ENCODE assay signal across 16 cellular contexts in the genomic region with DNA sequence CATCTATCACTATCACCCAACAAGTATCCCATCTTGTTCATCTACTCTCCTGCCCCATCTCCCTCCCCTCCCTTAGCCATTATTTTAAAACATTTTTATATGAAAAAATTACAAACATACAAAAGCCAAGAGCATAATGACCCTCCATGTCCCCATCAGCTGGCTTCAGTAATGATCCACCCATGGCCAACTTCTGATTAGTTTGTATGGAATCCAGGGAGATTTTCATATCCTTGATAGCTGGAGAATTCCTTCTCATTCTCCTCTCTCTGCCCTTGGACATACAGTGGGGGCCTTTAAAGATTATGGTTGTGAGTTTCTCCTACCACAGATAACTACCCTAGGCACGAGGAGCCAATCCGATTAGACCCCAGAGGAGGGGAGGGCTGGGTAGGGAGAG. TPM values are rescaled to one million over a fixed set of nuclear protein-coding genes. Genes with fewer than 3 reads are reported as not detected.
DNase-seq lines count a peak whose midpoint lies in the region; ATAC-seq, FAIRE-seq and TF ChIP-seq lines count a peak whose summit lies in the region.
"Had no signal": no experiment of that assay in that cellular context is flagged by ENCODE, and none has a peak within 500 bp of the region (broad histone marks: within the 10 kb centered on the region; RNA-seq: fewer than 3 reads in every experiment).

No MANE protein-coding gene starts in this region.

- BruUV-seq in HepG2 (replicated peaks; lab: Mats Ljungman, UMichigan): no TSS peak

- H3K9me3 ChIP-seq in HepG2 (ENCODE audit: low read length): no peaks in the 10 kb centered on the region
- H3K9me3 ChIP-seq in thyroid gland: no peaks in the 10 kb centered on the region
- H3K9me3 ChIP-seq: neutrophil had no signal

- DNase-seq in HCEC 1CT (peak; percentile 4), brain microvascular endothelial cell (no peak), HepG2 (ENCODE audit: low spot score) (no peak), thyroid gland (no peak), NCI-H446 treated with DMSO at 0.1 percent for 48 hours (lab: John Stamatoyannopoulos, UW) (no peak), putamen (ENCODE audit: low spot score) (no peak)
- DNase-seq in stimulated activated CD4-positive, alpha-beta T cell treated with anti-CD3 and anti-CD28 coated beads, Interleukin-2, amount 100 ng/mL, for 24 hours: no peak
- DNase-seq: activated naive CD4-positive, alpha-beta T cell treated with Interleukin-2 at 50 U/mL for 16 hours; KBM-7; NCI-H1436 treated with DMSO at 0.1 percent for 48 hours; NCI-H524; stimulated activated CD4-positive, alpha-beta T cell treated with anti-CD3 and anti-CD28 coated beads, Interleukin-12 subunit alpha, Interleukin-12 subunit beta, amount 100 ng/mL, for 4 hours had no signal

- H4K20me1 ChIP-seq in HepG2 (ENCODE audit: insufficient read depth, low read length): no peaks in the 10 kb centered on the region

- no peak overlapping the region for H2AFZ ChIP-seq in HepG2 (ENCODE audit: low read length)

- intact Hi-C loops in HepG2 (cut with micrococcal nuclease; ENCODE audit: unreplicated experiment): loop anchor here (2.0 to 5.0 kb wide), 2 partner anchors 20 to 43 kb away; partner anchors contain the start of gene IRAK2
- intact Hi-C loops in thyroid gland (cut with DNase I): no loop called here

- CTCF ChIA-PET in HepG2 (lab: Yijun Ruan, JAX; ENCODE audit: low intra/inter-chr PET ratio, low total read pairs): no interaction called here

- no peak for FAIRE-seq in HepG2 (lab: Jason Lieb, UNC)

- TF ChIP-seq CTCF in brain microvascular endothelial cell (IDR thresholded peaks at IDR 0.05; ENCODE audit: low read depth, low read length, missing control alignments) (no peak), HepG2 (CRISPR knock-in tag; IDR thresholded peaks at IDR 0.05) (no peak), thyroid gland (IDR thresholded peaks at IDR 0.05) (no peak)

- H3K27ac ChIP-seq in brain microvascular endothelial cell (peak overlapping the region; percentile 96), HepG2 (ENCODE audit: extremely low read length, insufficient read depth, low read length) (peak overlapping the region; percentile 93), thyroid gland (peak overlapping the region in 2 of 3 donors; percentile 62 to 87)
- H3K27ac ChIP-seq: neutrophil had no signal

- no peaks in the 10 kb centered on the region for H3K36me3 ChIP-seq in brain microvascular endothelial cell (replicated peaks)
- peaks cover 15 to 58% of the 10 kb centered on the region in 2 experiments; a peak in 4 of 5 replicates for H3K36me3 ChIP-seq in HepG2 (replicated peaks in 1 of 2; ENCODE audit: control insufficient read depth in 1 of 2, insufficient read depth in 2 of 2, low read length in 2 of 2)
- no peaks in the 10 kb centered on the region for H3K36me3 ChIP-seq in thyroid gland

- in situ Hi-C loops in brain microvascular endothelial cell (cut with HindIII; ENCODE audit: low pct_ligation_motif_present, low sequenced_read_pairs): no loop called here
- in situ Hi-C loops in HepG2 (cut with HindIII; ENCODE audit: extremely low pct_ligation_motif_present, low pct_unique_long_range_greater_than_20kb): no loop called here

- no peaks in the 10 kb centered on the region for H3K79me2 ChIP-seq in HepG2 (ENCODE audit: insufficient read depth, low read length)

- TF ChIP-seq POLR2A in HepG2 (IDR thresholded peaks at IDR 0.05; ENCODE audit: insufficient read depth in 1 of 2, low read depth in 2 of 2, low read length in 2 of 2) (no peak), thyroid gland (IDR thresholded peaks at IDR 0.05) (no peak)

- WGBS in HepG2 (ENCODE audit: low lambda C conversion rate): 92% methylated on average over 2 of the region's 2 CpGs
- 89 to 100% methylated on average over 2 of the region's 2 CpGs for WGBS in thyroid gland, 2 donors

- H3K4me3 ChIP-seq in brain microvascular endothelial cell (ENCODE audit: low read depth, low read length) (no peak overlapping the region), HepG2 (replicated peaks in 1 of 3; ENCODE audit: insufficient read depth in 1 of 3, low read depth in 2 of 3, low read length in 3 of 3) (no peak overlapping the region), thyroid gland (replicated peaks in 1 of 3) (no peak overlapping the region)
- H3K4me3 ChIP-seq: lung had no signal

- H3K4me1 ChIP-seq in HepG2 (ENCODE audit: insufficient read depth, low read length) (peaks cover 60% of the 10 kb centered on the region), thyroid gland (peaks cover 0 to 32% of the 10 kb centered on the region in 2 donors)

- no peak for TF ChIP-seq RAD21 in HepG2 (CRISPR knock-in tag; IDR thresholded peaks at IDR 0.05)

- no peak overlapping the region for H3K4me2 ChIP-seq in HepG2 (ENCODE audit: low read depth, low read length)

- no peak for ATAC-seq in HepG2
- no peak for ATAC-seq in HG03442 (IDR thresholded peaks at IDR 0.05; ENCODE audit: unreplicated experiment)
- ATAC-seq: Right ventricle myocardium inferior had no signal

- H3K9ac ChIP-seq in HepG2 (ENCODE audit: insufficient read depth, low read depth, low read length): 0 out of 2 replicates have a peak overlapping the region, but pooled peaks have one; percentile 57

- POLR2A ChIA-PET in HepG2 (lab: Yijun Ruan, JAX): interaction anchor here (1.3 to 4.8 kb wide), 7 partner anchors 12 to 90 kb away, joined by 8 to 117 read pairs (median 23); partner anchors contain the start of genes IRAK2 and VHL

- H3K27me3 ChIP-seq in brain microvascular endothelial cell (replicated peaks): no peaks in the 10 kb centered on the region
- H3K27me3 ChIP-seq in HepG2 (ENCODE audit: control insufficient read depth in 1 of 2, insufficient read depth in 2 of 2, low read length in 2 of 2): no peaks in the 10 kb centered on the region
- H3K27me3 ChIP-seq in thyroid gland: no peaks in the 10 kb centered on the region
- H3K27me3 ChIP-seq: neutrophil had no signal

- TF ChIP-seq EP300 in HepG2 (IDR thresholded peaks at IDR 0.05; ENCODE audit: low read depth in 2 of 2, low read length in 2 of 2) (no peak), HepG2 (CRISPR knock-in tag; IDR thresholded peaks at IDR 0.05; ENCODE audit: borderline replicate concordance) (no peak)

RNA-seq across cellular contexts. Expression of gene IRAK2, which starts 40.2 kb away (rescaled TPM):
- total RNA-seq in HepG2 (2016; rRNA removed; fragmentation: Illumina TruSeq; extraction: Trizol) (13.1 and 15.3 TPM in 2 replicates), thyroid gland (1 to 10 TPM; 5.0 to 9.1 (median 7.4) TPM)
- total RNA-seq in HepG2 (2016; cell fraction: cytosol; rRNA removed; fragmentation: Illumina TruSeq; extraction: Trizol; ENCODE audit: low read depth): 1.5 and 1.7 TPM in 2 replicates
- 12.7 and 14.4 TPM in 2 replicates for total RNA-seq in HepG2 (2016; cell fraction: insoluble cytoplasmic fraction; rRNA removed; fragmentation: Illumina TruSeq; extraction: Trizol)
- 5.2 TPM in 2 replicates for total RNA-seq in HepG2 (2016; cell fraction: membrane; rRNA removed; fragmentation: Illumina TruSeq; extraction: Trizol)
- total RNA-seq in HepG2 (2016; cell fraction: nucleus; rRNA removed; fragmentation: Illumina TruSeq; extraction: Trizol): 8.0 and 8.2 TPM in 2 replicates
- polyA plus RNA-seq in HepG2 (2011; rRNA removed): 23.3 and 27.9 TPM in 2 replicates
- polyA plus RNA-seq in HepG2 (2011; cell fraction: cytosol; rRNA removed): 20.5 and 24.9 TPM in 2 replicates
- 10.1 and 12.7 TPM in 2 replicates for polyA plus RNA-seq in HepG2 (2011; cell fraction: nucleus; rRNA removed)
- 12.4 and 13.3 TPM in 2 replicates for polyA plus RNA-seq in HepG2 (2012)
- 0.59 and 0.79 TPM in 2 replicates for polyA plus RNA-seq in HepG2 (2016; cell fraction: cytosol; fragmentation: Illumina TruSeq; extraction: Trizol; ENCODE audit: low read depth)
- 11.6 and 13.6 TPM in 2 replicates for polyA plus RNA-seq in HepG2 (2016; cell fraction: insoluble cytoplasmic fraction; fragmentation: Illumina TruSeq; extraction: Trizol; ENCODE audit: low read depth)
- 1.8 and 2.2 TPM in 2 replicates for polyA plus RNA-seq in HepG2 (2016; cell fraction: membrane; fragmentation: Illumina TruSeq; extraction: Trizol; ENCODE audit: low read depth)
- 9.0 and 10.2 TPM in 2 replicates for polyA plus RNA-seq in HepG2 (2016; cell fraction: nucleus; fragmentation: Illumina TruSeq; extraction: Trizol; ENCODE audit: insufficient read depth, low read depth)
- 11.7 and 37.7 TPM in 2 replicates for polyA minus RNA-seq in HepG2 (2011; rRNA and poly(A)+ RNA removed; ENCODE audit: low replicate concordance)
- 15.0 and 20.4 TPM in 2 replicates for polyA minus RNA-seq in HepG2 (2011; cell fraction: cytosol; rRNA and poly(A)+ RNA removed)
- 9.5 and 12.4 TPM in 2 replicates for polyA minus RNA-seq in HepG2 (2011; cell fraction: nucleus; rRNA and poly(A)+ RNA removed)

RNA-seq across cellular contexts. Expression of gene TATDN2, which starts 43.3 kb away (rescaled TPM):
- total RNA-seq in HepG2 (2016; rRNA removed; fragmentation: Illumina TruSeq; extraction: Trizol) (21.9 and 23.9 TPM in 2 replicates), thyroid gland (10 to 100 TPM; 21.4 to 37.1 (median 30.1) TPM)
- 6.6 and 7.4 TPM in 2 replicates for total RNA-seq in HepG2 (2016; cell fraction: cytosol; rRNA removed; fragmentation: Illumina TruSeq; extraction: Trizol; ENCODE audit: low read depth)
- total RNA-seq in HepG2 (2016; cell fraction: insoluble cytoplasmic fraction; rRNA removed; fragmentation: Illumina TruSeq; extraction: Trizol): 20.1 and 20.5 TPM in 2 replicates
- 26.1 and 26.9 TPM in 2 replicates for total RNA-seq in HepG2 (2016; cell fraction: membrane; rRNA removed; fragmentation: Illumina TruSeq; extraction: Trizol)
- 23.9 and 28.8 TPM in 2 replicates for total RNA-seq in HepG2 (2016; cell fraction: nucleus; rRNA removed; fragmentation: Illumina TruSeq; extraction: Trizol)
- 12.1 and 17.1 TPM in 2 replicates for polyA plus RNA-seq in HepG2 (2011; rRNA removed)
- 12.0 and 14.6 TPM in 2 replicates for polyA plus RNA-seq in HepG2 (2011; cell fraction: cytosol; rRNA removed)
- polyA plus RNA-seq in HepG2 (2011; cell fraction: nucleus; rRNA removed): 28.5 and 29.0 TPM in 2 replicates
- 21.4 and 21.6 TPM in 2 replicates for polyA plus RNA-seq in HepG2 (2012)
- 7.7 and 8.7 TPM in 2 replicates for polyA plus RNA-seq in HepG2 (2016; cell fraction: cytosol; fragmentation: Illumina TruSeq; extraction: Trizol; ENCODE audit: low read depth)
- polyA plus RNA-seq in HepG2 (2016; cell fraction: insoluble cytoplasmic fraction; fragmentation: Illumina TruSeq; extraction: Trizol; ENCODE audit: low read depth): 25.2 and 26.4 TPM in 2 replicates
- polyA plus RNA-seq in HepG2 (2016; cell fraction: membrane; fragmentation: Illumina TruSeq; extraction: Trizol; ENCODE audit: low read depth): 25.5 and 26.0 TPM in 2 replicates
- 29.9 and 30.2 TPM in 2 replicates for polyA plus RNA-seq in HepG2 (2016; cell fraction: nucleus; fragmentation: Illumina TruSeq; extraction: Trizol; ENCODE audit: insufficient read depth, low read depth)
- 33.5 and 56.4 TPM in 2 replicates for polyA minus RNA-seq in HepG2 (2011; rRNA and poly(A)+ RNA removed; ENCODE audit: low replicate concordance)
- 8.4 and 9.5 TPM in 2 replicates for polyA minus RNA-seq in HepG2 (2011; cell fraction: cytosol; rRNA and poly(A)+ RNA removed)
- polyA minus RNA-seq in HepG2 (2011; cell fraction: nucleus; rRNA and poly(A)+ RNA removed): 60.3 and 66.9 TPM in 2 replicates
